ENCODE assay signal across 17 cellular contexts in the genomic region with DNA sequence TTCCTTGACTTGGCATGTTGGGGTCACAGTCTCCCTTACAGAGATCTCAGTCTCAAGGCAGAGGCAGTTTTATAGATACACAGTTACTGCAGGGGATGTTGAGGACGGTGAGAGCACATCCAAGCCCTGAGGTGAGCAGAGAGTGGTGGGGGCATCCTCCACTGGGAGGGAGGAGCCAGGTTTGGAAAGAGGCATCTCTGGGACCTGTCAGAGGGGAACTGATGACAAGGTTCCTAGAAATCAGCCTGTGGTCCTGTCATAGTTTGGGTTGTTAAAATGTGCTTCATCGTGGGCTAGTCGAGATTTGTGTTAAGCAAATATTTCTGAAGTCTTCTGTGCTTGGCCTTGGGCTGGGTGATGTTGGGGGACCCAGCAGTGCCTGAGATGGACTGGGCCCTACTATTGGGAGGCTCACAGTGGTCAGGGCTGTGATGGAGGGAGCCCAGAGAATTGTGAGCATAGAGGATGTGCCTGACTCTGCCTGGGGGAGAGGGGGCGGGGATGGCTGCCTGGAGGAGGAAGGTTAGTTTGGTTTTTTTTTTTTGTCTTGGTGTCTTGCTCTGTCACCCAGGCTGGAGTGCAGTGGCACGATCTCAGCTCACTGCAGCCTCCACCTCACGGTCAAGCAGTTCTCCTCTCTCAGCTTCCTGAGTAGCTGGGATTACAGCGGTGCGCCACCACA. TPM values are rescaled to one million over a fixed set of nuclear protein-coding genes. Genes with fewer than 3 reads are reported as not detected.
A peak's percentile ranks its signal among the peaks of the same experiment; 100 is the strongest.
DNase-seq lines count a peak whose midpoint lies in the region; ATAC-seq and TF ChIP-seq lines count a peak whose summit lies in the region.
"Had no signal": no experiment of that assay in that cellular context is flagged by ENCODE, and none has a peak within 500 bp of the region (broad histone marks: within the 10 kb centered on the region; RNA-seq: fewer than 3 reads in every experiment).

No MANE protein-coding gene starts in this region.

- H3K18ac ChIP-seq in H9 (ENCODE audit: insufficient read length, low read depth, low read length), result no peak overlapping the region

- H2AFZ ChIP-seq in H9 (ENCODE audit: low read length), result no peak overlapping the region

- no peak overlapping the region for H2BK12ac ChIP-seq in H9 (ENCODE audit: insufficient read length, low read depth, low read length)

- H3T11ph ChIP-seq in H9 (ENCODE audit: low read length), result no peak overlapping the region

- no peak for ATAC-seq in CD4-positive, CD25-positive, alpha-beta regulatory T cell (ENCODE audit: low read depth in 2 of 2)
- ATAC-seq in activated T-cell treated with anti-CD3 and anti-CD28 coated beads, Interleukin-2, amount 50 U/mL, for 72 hours (replicated peaks in 1 of 2), result no peak
- ATAC-seq in naive B cell (ENCODE audit: low read depth in 2 of 2) (no peak), GM21619 (IDR thresholded peaks at IDR 0.05; ENCODE audit: unreplicated experiment) (no peak)
- ATAC-seq: heart right ventricle had no signal

- H3K9ac ChIP-seq in H9 (ENCODE audit: extremely low read depth, insufficient read length, low read length), result peak overlapping the region; percentile 36

- H4K20me1 ChIP-seq in H9 (ENCODE audit: control insufficient read depth, insufficient read depth, insufficient read length), result peaks cover 2% of the 10 kb centered on the region

- no peak overlapping the region for H3K23ac ChIP-seq in H9 (ENCODE audit: insufficient read length, low read depth, low read length)

- H3K36me3 Mint-ChIP-seq in CD4-positive, CD25-positive, alpha-beta regulatory T cell, result peaks cover 45% of the 10 kb centered on the region
- H3K36me3 Mint-ChIP-seq in H9 (ENCODE audit: insufficient read depth in 1 of 3, low read depth in 3 of 3) (peaks cover 23 to 64% (median 49%) of the 10 kb centered on the region in 3 experiments; a peak in 6 of 7 replicates), naive B cell (peaks cover 10 to 31% of the 10 kb centered on the region in 2 donors)
- peaks cover 31 to 56% of the 10 kb centered on the region in 2 donors for H3K36me3 Mint-ChIP-seq in activated T-cell treated with anti-CD3 and anti-CD28 coated beads, Interleukin-2, amount 50 U/mL, for 72 hours (ENCODE audit: insufficient read depth in 2 of 2)

- H3K79me1 ChIP-seq in H9 (ENCODE audit: insufficient read depth, low read depth, low read length, poor library complexity, severe bottlenecking), result peaks cover 11% of the 10 kb centered on the region

- no peak overlapping the region for H2BK5ac ChIP-seq in H9 (ENCODE audit: insufficient read length, low read length)

- H4K8ac ChIP-seq in H9 (replicated peaks; ENCODE audit: insufficient read length, low read depth, low read length), result no peak overlapping the region

- H3K14ac ChIP-seq in H9 (ENCODE audit: insufficient read depth, low read length), result no peak overlapping the region

- no peak overlapping the region for H4K91ac ChIP-seq in H9 (ENCODE audit: insufficient read length, low read depth, low read length)

- H3K56ac ChIP-seq in H9 (ENCODE audit: insufficient read length, low read depth, low read length), result no peak overlapping the region

- H3K9me3 Mint-ChIP-seq in CD4-positive, CD25-positive, alpha-beta regulatory T cell, result peaks cover 0 to 2% (median 0%) of the 10 kb centered on the region in 7 donors
- H3K9me3 Mint-ChIP-seq in H9 (peaks cover 0 to 5% of the 10 kb centered on the region in 2 experiments; a peak in 2 of 5 replicates), naive B cell (peaks cover 0 to 2% (median 0%) of the 10 kb centered on the region in 7 donors)
- H3K9me3 Mint-ChIP-seq in activated T-cell treated with anti-CD3 and anti-CD28 coated beads, Interleukin-2, amount 50 U/mL, for 72 hours, result no peaks in the 10 kb centered on the region

- H3K36me3 ChIP-seq in CD4-positive, CD25-positive, alpha-beta regulatory T cell (ENCODE audit: control insufficient read depth, insufficient read depth, low read length), result peaks cover 29% of the 10 kb centered on the region
- H3K36me3 ChIP-seq: prostate gland had no signal

- H2AK5ac ChIP-seq in H9 (ENCODE audit: insufficient read length, low read length), result no peak overlapping the region

- no CpG with 5 or more reads among the region's 8 CpGs for WGBS in H9 (ENCODE audit: extremely low coverage, insufficient read length, low lambda C conversion rate)

- no peaks in the 10 kb centered on the region for H3K27me3 ChIP-seq in CD4-positive, CD25-positive, alpha-beta regulatory T cell (ENCODE audit: control insufficient read depth, insufficient read depth, low read length)
- H3K27me3 ChIP-seq in H9 (ENCODE audit: insufficient read depth, low read length), result no peaks in the 10 kb centered on the region
- H3K27me3 ChIP-seq: BE2C, esophagus muscularis mucosa, heart right ventricle, suprapubic skin had no signal

- no peak overlapping the region for H4K5ac ChIP-seq in H9 (ENCODE audit: insufficient read length, low read depth, low read length)

- H3K27me3 Mint-ChIP-seq in CD4-positive, CD25-positive, alpha-beta regulatory T cell, result no peaks in the 10 kb centered on the region
- H3K27me3 Mint-ChIP-seq in H9 (ENCODE audit: low read depth) (no peaks in the 10 kb centered on the region), naive B cell (no peaks in the 10 kb centered on the region)
- H3K27me3 Mint-ChIP-seq in activated T-cell treated with anti-CD3 and anti-CD28 coated beads, Interleukin-2, amount 50 U/mL, for 72 hours (ENCODE audit: low read depth), result no peaks in the 10 kb centered on the region

- no peak overlapping the region for H2BK20ac ChIP-seq in H9 (ENCODE audit: low read depth, low read length, poor library complexity, severe bottlenecking)

- no peaks in the 10 kb centered on the region for H3K9me3 ChIP-seq in CD4-positive, CD25-positive, alpha-beta regulatory T cell (ENCODE audit: control insufficient read depth in 2 of 2, low read length in 2 of 2)
- no peaks in the 10 kb centered on the region for H3K9me3 ChIP-seq in H9 (ENCODE audit: control insufficient read depth, low read depth, low read length)
- H3K9me3 ChIP-seq: BE2C, esophagus muscularis mucosa, heart right ventricle, prostate gland, suprapubic skin had no signal

- H3K4me3 Mint-ChIP-seq in CD4-positive, CD25-positive, alpha-beta regulatory T cell, result peak overlapping the region; percentile 81 to 100 (median 89)
- H3K4me3 Mint-ChIP-seq in H9 (peak overlapping the region in 1 of 2 experiments; percentile 25; a peak in 2 of 5 replicates), naive B cell (peak overlapping the region in 7 of 8 donors; percentile 10 to 100 (median 34))
- peak overlapping the region; percentile 90 to 96 for H3K4me3 Mint-ChIP-seq in activated T-cell treated with anti-CD3 and anti-CD28 coated beads, Interleukin-2, amount 50 U/mL, for 72 hours

- H2BK15ac ChIP-seq in H9 (ENCODE audit: low read depth, low read length), result no peak overlapping the region

- peaks cover 49% of the 10 kb centered on the region for H3K4me1 ChIP-seq in CD4-positive, CD25-positive, alpha-beta regulatory T cell (ENCODE audit: control insufficient read depth, insufficient read depth, low read length, poor library complexity, severe bottlenecking)
- no peaks in the 10 kb centered on the region for H3K4me1 ChIP-seq in H9 (ENCODE audit: insufficient read depth, low read length)
- H3K4me1 ChIP-seq: BE2C had no signal

- H3K4ac ChIP-seq in H9 (ENCODE audit: low read depth, low read length), result no peak overlapping the region

- H3K23me2 ChIP-seq in H9 (ENCODE audit: insufficient read length, low read depth, low read length, poor library complexity, severe bottlenecking), result peaks cover 5% of the 10 kb centered on the region

- H3K4me3 ChIP-seq in CD4-positive, CD25-positive, alpha-beta regulatory T cell (ENCODE audit: low read depth, low read length), result peak overlapping the region; percentile 13
- H3K4me3 ChIP-seq: esophagus muscularis mucosa, heart right ventricle, prostate gland, suprapubic skin had no signal

- peak overlapping the region; percentile 8 for H3K27ac ChIP-seq in CD4-positive, CD25-positive, alpha-beta regulatory T cell (ENCODE audit: insufficient read depth, low read length, poor library complexity, severe bottlenecking)
- H3K27ac ChIP-seq in H9 (ENCODE audit: insufficient read length, low read depth, low read length), result no peak overlapping the region
- H3K27ac ChIP-seq: esophagus muscularis mucosa, heart right ventricle, prostate gland, suprapubic skin had no signal

- H2BK120ac ChIP-seq in H9 (ENCODE audit: low read depth, low read length, poor library complexity, severe bottlenecking), result no peak overlapping the region

- H3K4me1 Mint-ChIP-seq in CD4-positive, CD25-positive, alpha-beta regulatory T cell, result peaks cover 32 to 84% (median 60%) of the 10 kb centered on the region in 4 donors
- H3K4me1 Mint-ChIP-seq in H9, result peaks cover 10 to 15% of the 10 kb centered on the region in 2 experiments
- peaks cover 65% of the 10 kb centered on the region for H3K4me1 Mint-ChIP-seq in activated T-cell treated with anti-CD3 and anti-CD28 coated beads, Interleukin-2, amount 50 U/mL, for 72 hours (ENCODE audit: low read depth)
- peaks cover 64 to 86% (median 71%) of the 10 kb centered on the region in 3 donors for H3K4me1 Mint-ChIP-seq in naive B cell

- peak in 1 of 3 donors; percentile 16 for DNase-seq in CD4-positive, CD25-positive, alpha-beta regulatory T cell
- DNase-seq in H9 (no peak), naive B cell (no peak), A172 (ENCODE audit: low spot score) (no peak), T-helper 9 cell (no peak), NCI-H2171 treated with DMSO at 0.1 percent for 48 hours (lab: John Stamatoyannopoulos, UW) (no peak)
- DNase-seq in activated T-cell treated with anti-CD3 and anti-CD28 coated beads, Interleukin-2, amount 50 U/mL, for 72 hours, result peak in 1 of 2 donors; percentile 33
- DNase-seq: BE2C, heart right ventricle, kidney glomerular epithelial cell, NCI-H2081 treated with DMSO at 0.1 percent for 48 hours, NCI-H774, Right ventricle myocardium superior had no signal

- peaks cover 43% of the 10 kb centered on the region; the same call in 1 of the 2 replicates for H3K79me2 ChIP-seq in H9 (ENCODE audit: insufficient read depth, low read length)

- TF ChIP-seq CTCF in H9 (conservative IDR thresholded peaks at IDR 0.05), result no peak

- H3K27ac Mint-ChIP-seq in CD4-positive, CD25-positive, alpha-beta regulatory T cell, result peak overlapping the region; percentile 47 to 94 (median 85)
- H3K27ac Mint-ChIP-seq in H9, result peak overlapping the region in 2 of 3 experiments; percentile 81 to 89; a peak in 4 of 7 replicates
- peak overlapping the region; percentile 85 for H3K27ac Mint-ChIP-seq in activated T-cell treated with anti-CD3 and anti-CD28 coated beads, Interleukin-2, amount 50 U/mL, for 72 hours
- peak overlapping the region; percentile 60 to 95 (median 84) for H3K27ac Mint-ChIP-seq in naive B cell

- no peak overlapping the region for H3K4me2 ChIP-seq in H9 (ENCODE audit: insufficient read depth, insufficient read length, low read length)

RNA-seq across cellular contexts. Expression of gene SUPT5H, which starts 3.9 kb away (rescaled TPM):
- 322 TPM for total RNA-seq in CD4-positive, CD25-positive, alpha-beta regulatory T cell
- 10 to 100 TPM; 75.1 to 83.9 (median 82.8) TPM for polyA plus RNA-seq in CD4-positive, CD25-positive, alpha-beta regulatory T cell
- total RNA-seq in H9 (2021), result 141 and 145 TPM in 2 replicates
- 100 to 1,000 TPM; 192 to 201 TPM for total RNA-seq in activated T-cell treated with anti-CD3 and anti-CD28 coated beads, Interleukin-2, amount 50 U/mL, for 72 hours
- polyA plus RNA-seq in naive B cell (ENCODE audit: low read depth in 6 of 6), result 100 to 1,000 TPM in 1 of 6 donors, 10 to 100 TPM in 5; 48.1 to 119 (median 81.6) TPM
- 101 and 116 TPM in 2 replicates for total RNA-seq in A172 (2014; rRNA removed; shearing (Covaris generic))

RNA-seq across cellular contexts. Expression of gene RPS16, which starts 13.5 kb away (rescaled TPM):
- total RNA-seq in CD4-positive, CD25-positive, alpha-beta regulatory T cell, result 2,708 TPM
- 1,000 to 10,000 TPM; 1,440 to 2,367 (median 1,925) TPM for polyA plus RNA-seq in CD4-positive, CD25-positive, alpha-beta regulatory T cell
- total RNA-seq in H9 (2021), result 2,711 and 2,810 TPM in 2 replicates
- 1,000 to 10,000 TPM; 3,177 to 3,644 TPM for total RNA-seq in activated T-cell treated with anti-CD3 and anti-CD28 coated beads, Interleukin-2, amount 50 U/mL, for 72 hours
- polyA plus RNA-seq in naive B cell (ENCODE audit: low read depth in 6 of 6), result 1,000 to 10,000 TPM; 1,393 to 2,131 (median 1,793) TPM
- total RNA-seq in A172 (2014; rRNA removed; shearing (Covaris generic)), result 145 and 262 TPM in 2 replicates

RNA-seq across cellular contexts. Expression of gene TIMM50, which starts 31.4 kb away (rescaled TPM):
- total RNA-seq in CD4-positive, CD25-positive, alpha-beta regulatory T cell, result 45.3 TPM
- 10 to 100 TPM; 35.4 to 47.4 (median 40.2) TPM for polyA plus RNA-seq in CD4-positive, CD25-positive, alpha-beta regulatory T cell
- 121 and 128 TPM in 2 replicates for total RNA-seq in H9 (2021)
- total RNA-seq in activated T-cell treated with anti-CD3 and anti-CD28 coated beads, Interleukin-2, amount 50 U/mL, for 72 hours, result 10 to 100 TPM; 52.4 to 55.8 TPM
- 10 to 100 TPM; 35.4 to 41.9 (median 37.0) TPM for polyA plus RNA-seq in naive B cell (ENCODE audit: low read depth in 6 of 6)
- 116 and 127 TPM in 2 replicates for total RNA-seq in A172 (2014; rRNA removed; shearing (Covaris generic))

RNA-seq across cellular contexts. Expression of gene PLEKHG2, which starts 36.8 kb away (rescaled TPM):
- total RNA-seq in CD4-positive, CD25-positive, alpha-beta regulatory T cell, result 209 TPM
- 1 to 10 TPM; 1.3 to 3.9 (median 3.1) TPM for polyA plus RNA-seq in CD4-positive, CD25-positive, alpha-beta regulatory T cell
- 167 and 170 TPM in 2 replicates for total RNA-seq in H9 (2021)
- total RNA-seq in activated T-cell treated with anti-CD3 and anti-CD28 coated beads, Interleukin-2, amount 50 U/mL, for 72 hours, result 10 to 100 TPM; 86.5 to 92.1 TPM
- polyA plus RNA-seq in naive B cell (ENCODE audit: low read depth in 6 of 6), result 1 to 10 TPM in 5 of 6 donors, not detected in 1; 2.5 to 8.3 (median 4.7) TPM
- total RNA-seq in A172 (2014; rRNA removed; shearing (Covaris generic)), result 11.4 and 17.3 TPM in 2 replicates

RNA-seq across cellular contexts. Expression of gene ZFP36, which starts 42.6 kb away (rescaled TPM):
- 1,400 TPM for total RNA-seq in CD4-positive, CD25-positive, alpha-beta regulatory T cell
- polyA plus RNA-seq in CD4-positive, CD25-positive, alpha-beta regulatory T cell, result 100 to 1,000 TPM in 3 of 4 donors, 10 to 100 TPM in 1; 89.8 to 134 (median 109) TPM
- 14.6 and 15.4 TPM in 2 replicates for total RNA-seq in H9 (2021)
- 100 to 1,000 TPM in 1 of 2 donors, 10 to 100 TPM in 1; 81.4 to 108 TPM for total RNA-seq in activated T-cell treated with anti-CD3 and anti-CD28 coated beads, Interleukin-2, amount 50 U/mL, for 72 hours
- polyA plus RNA-seq in naive B cell (ENCODE audit: low read depth in 6 of 6), result 100 to 1,000 TPM; 291 to 784 (median 445) TPM
- total RNA-seq in A172 (2014; rRNA removed; shearing (Covaris generic)), result 0.50 and 1.5 TPM in 2 replicates

Comparison
In these comparisons a context has a peak if more than half of its experiments do, and no peak if none do; other contexts are left out.
1. RNA of gene RPS16, which starts 13.5 kb away (total RNA-seq): 3,177 to 3,644 TPM in activated T-cell treated with anti-CD3 and anti-CD28 coated beads, Interleukin-2, amount 50 U/mL, for 72 hours, 2,711 to 2,810 TPM in H9 and 2,708 TPM in CD4-positive, CD25-positive, alpha-beta regulatory T cell (single experiment); 145 to 262 TPM in A172; every median in the first group is over 10 times any median in the second.
2. Peak in every context shown above with its lines, with median percentiles within 50 percentile points of each other: H3K27ac Mint-ChIP-seq.